In genomic region chr5:14231156-14231555, GRCh38 we compare ENCODE assay signal across 18 cellular contexts.
"Had no signal": no experiment of that assay in that cellular context is flagged by ENCODE, and none has a peak within 500 bp of the region (broad histone marks: within the 10 kb centered on the region; RNA-seq: fewer than 3 reads in every experiment).

No MANE protein-coding gene starts in this region.

- ATAC-seq: activated CD4-positive, CD25-positive, alpha-beta regulatory T cell treated with anti-CD3 and anti-CD28 coated beads, Interleukin-2, amount 50 U/mL, for 24 hours; activated CD8-positive, alpha-beta memory T cell treated with anti-CD3 and anti-CD28 coated beads, Interleukin-2, amount 10 ng/mL, durations not matched to agents 7 days and 5 days; gastrocnemius medialis; heart right ventricle; left lung; stimulated activated naive CD8-positive, alpha-beta T cell treated with anti-CD3 and anti-CD28 coated beads, Interleukin-15, amount 100 ng/mL, for 72 hours had no signal

- DNase-seq: activated CD4-positive, alpha-beta T cell treated with anti-CD3 and anti-CD28 coated beads, Interleukin-2, amount 50 U/mL, for 48 hours; activated CD8-positive, alpha-beta memory T cell treated with anti-CD3 and anti-CD28 coated beads, Interleukin-2, amount 10 ng/mL, durations not matched to agents 7 days and 5 days; activated gamma-delta T cell; activated naive CD8-positive, alpha-beta T cell treated with anti-CD3 and anti-CD28 coated beads for 36 hours; activated T-cell treated with anti-CD3 and anti-CD28 coated beads, Interleukin-2, amount 50 U/mL, for 24 hours; anterior cingulate cortex; dorsolateral prefrontal cortex; esophagus squamous epithelium; gastrocnemius medialis; heart right ventricle; left lung; ovary; sigmoid colon; stimulated activated CD4-positive, alpha-beta T cell treated with anti-CD3 and anti-CD28 coated beads, Interleukin-4, amount 100 ng/mL, for 24 hours; stimulated activated naive CD8-positive, alpha-beta T cell treated with anti-CD3 and anti-CD28 coated beads, Interleukin-15, amount 100 ng/mL, for 72 hours; testis had no signal

- H3K27me3 ChIP-seq: breast epithelium, dorsolateral prefrontal cortex, esophagus squamous epithelium, gastrocnemius medialis, heart right ventricle, left lung, ovary, sigmoid colon, testis had no signal

- H3K4me3 ChIP-seq: breast epithelium, dorsolateral prefrontal cortex, esophagus squamous epithelium, gastrocnemius medialis, heart right ventricle, left lung, ovary, sigmoid colon, testis had no signal

- H3K27ac ChIP-seq: breast epithelium, dorsolateral prefrontal cortex, esophagus squamous epithelium, gastrocnemius medialis, left lung, ovary, sigmoid colon, testis had no signal

- H3K9me3 ChIP-seq: breast epithelium, esophagus squamous epithelium, gastrocnemius medialis, heart right ventricle, left lung, ovary, sigmoid colon, testis had no signal

- H3K36me3 ChIP-seq: breast epithelium, esophagus squamous epithelium, gastrocnemius medialis, heart right ventricle, left lung, ovary, sigmoid colon had no signal

- H3K4me1 ChIP-seq: breast epithelium, esophagus squamous epithelium had no signal
